In the genomic region with DNA sequence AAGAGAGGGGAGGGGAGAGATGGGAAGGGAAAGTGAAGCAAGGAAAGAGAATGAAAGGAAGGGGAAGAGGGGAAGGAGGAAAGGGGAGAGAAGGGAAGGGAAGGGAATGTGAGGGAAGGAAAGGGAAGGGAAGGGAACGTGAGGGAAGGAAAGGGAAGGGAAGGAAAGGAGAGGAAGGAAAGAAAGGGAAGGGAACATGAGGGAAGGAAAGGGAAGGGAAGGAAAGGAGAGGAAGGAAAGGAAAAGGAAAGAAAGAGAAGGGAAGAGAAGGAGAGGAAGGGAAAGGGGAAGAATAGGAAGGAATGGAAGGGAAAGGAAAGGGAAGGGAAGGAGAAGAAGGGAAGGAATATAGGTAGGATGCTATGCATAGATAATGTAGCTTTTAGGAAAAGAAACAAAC, we compare ENCODE assay signal across 29 cellular contexts.
"Had no signal": no experiment of that assay in that cellular context is flagged by ENCODE, and none has a peak within 500 bp of the region (broad histone marks: within the 10 kb centered on the region; RNA-seq: fewer than 3 reads in every experiment).

No MANE protein-coding gene starts in this region.

- DNase-seq: hippocampal formation; kidney glomerular epithelial cell; left cardiac atrium; left lung; mesendoderm; naive B cell; natural killer cell; nephron progenitor cell; ovary; stimulated activated CD4-positive, alpha-beta T cell treated with anti-CD3 and anti-CD28 coated beads, Interleukin-12 subunit alpha, Interleukin-12 subunit beta, amount 100 ng/mL, for 4 hours; stimulated activated CD4-positive, alpha-beta T cell treated with anti-CD3 and anti-CD28 coated beads, Interleukin-15, amount 100 ng/mL, for 24 hours; stimulated activated CD4-positive, alpha-beta T cell treated with anti-CD3 and anti-CD28 coated beads, Interleukin-2, amount 100 ng/mL, for 24 hours; stimulated activated CD4-positive, alpha-beta T cell treated with anti-CD3 and anti-CD28 coated beads, Interleukin-4, amount 100 ng/mL, for 1 hour; stimulated activated naive B cell treated with anti-CD40 and anti-IgM and Interleukin-4, amounts not matched to agents 10 μg/mL and 1 μg/mL and 100 μg/mL, for 72 hours; stimulated activated naive CD8-positive, alpha-beta T cell treated with anti-CD3 and anti-CD28 coated beads, Interleukin-15, Interleukin-2, amounts not matched to agents 100 U/mL and 50 U/mL, for 24 hours; stomach; testis; thyroid gland; transverse colon; upper lobe of left lung had no signal

- H3K4me3 ChIP-seq: left lung, lung, neural progenitor cell, ovary, right atrium auricular region, skin epidermis, stomach, testis, thyroid gland, transverse colon, upper lobe of left lung had no signal

- H3K4me2 ChIP-seq: neural progenitor cell had no signal

- FAIRE-seq: keratinocyte had no signal

- H3K27ac Mint-ChIP-seq: mesothelial cell of epicardium; naive B cell; natural killer cell; nephron progenitor cell; neural progenitor cell; progenitor cell of endocrine pancreas; stimulated activated naive B cell treated with anti-CD40 and anti-IgM and Interleukin-4, amounts not matched to agents 10 μg/mL and 1 μg/mL and 100 μg/mL, for 72 hours had no signal

- H3K9me3 ChIP-seq: left lung, neutrophil, ovary, right atrium auricular region, stomach, testis, thyroid gland, transverse colon, upper lobe of left lung had no signal

- H3K27me3 Mint-ChIP-seq: naive B cell; stimulated activated naive B cell treated with anti-CD40 and anti-IgM and Interleukin-4, amounts not matched to agents 10 μg/mL and 1 μg/mL and 100 μg/mL, for 72 hours had no signal

- H3K27me3 ChIP-seq: left lung, neural progenitor cell, neutrophil, ovary, right atrium auricular region, stomach, testis, thyroid gland, transverse colon, upper lobe of left lung had no signal

- H3K4me1 ChIP-seq: left lung, neural progenitor cell, right atrium auricular region, stomach, testis, thyroid gland, transverse colon, upper lobe of left lung had no signal

- H3K4me1 Mint-ChIP-seq: mesothelial cell of epicardium; naive B cell; natural killer cell; nephron progenitor cell; neural progenitor cell; stimulated activated naive B cell treated with anti-CD40 and anti-IgM and Interleukin-4, amounts not matched to agents 10 μg/mL and 1 μg/mL and 100 μg/mL, for 72 hours had no signal

- H3K9me3 Mint-ChIP-seq: mesothelial cell of epicardium, nephron progenitor cell, neural progenitor cell had no signal

- H3K9ac ChIP-seq: neural progenitor cell had no signal

- H3K36me3 Mint-ChIP-seq: mesothelial cell of epicardium; naive B cell; natural killer cell; neural progenitor cell; stimulated activated naive B cell treated with anti-CD40 and anti-IgM and Interleukin-4, amounts not matched to agents 10 μg/mL and 1 μg/mL and 100 μg/mL, for 72 hours had no signal

- H3K4me3 Mint-ChIP-seq: mesothelial cell of epicardium; naive B cell; natural killer cell; nephron progenitor cell; neural progenitor cell; stimulated activated naive B cell treated with anti-CD40 and anti-IgM and Interleukin-4, amounts not matched to agents 10 μg/mL and 1 μg/mL and 100 μg/mL, for 72 hours had no signal

- ATAC-seq: left cardiac atrium; left lung; natural killer cell; sciatic nerve; stimulated activated naive B cell treated with anti-CD40 and anti-IgM and Interleukin-4, amounts not matched to agents 10 μg/mL and 1 μg/mL and 100 μg/mL, for 72 hours; stimulated activated naive CD8-positive, alpha-beta T cell treated with anti-CD3 and anti-CD28 coated beads, Interleukin-15, Interleukin-2, amounts not matched to agents 100 U/mL and 50 U/mL, for 24 hours had no signal

- H3K36me3 ChIP-seq: left lung, neural progenitor cell, neutrophil, ovary, right atrium auricular region, stomach, thyroid gland, transverse colon, upper lobe of left lung had no signal

- H3K27ac ChIP-seq: left lung, neural progenitor cell, neutrophil, ovary, right atrium auricular region, skin epidermis, stomach, testis, thyroid gland, transverse colon, upper lobe of left lung had no signal
